Comparison of ENCODE assay signal across 9 cellular contexts in genomic region chr11:44727114-44727372, GRCh38. TPM values are rescaled to one million over a fixed set of nuclear protein-coding genes. Genes with fewer than 3 reads are reported as not detected.
DNase-seq lines count a peak whose midpoint lies in the region; ATAC-seq, FAIRE-seq and TF ChIP-seq lines count a peak whose summit lies in the region.
"Had no signal": no experiment of that assay in that cellular context is flagged by ENCODE, and none has a peak within 500 bp of the region (broad histone marks: within the 10 kb centered on the region; RNA-seq: fewer than 3 reads in every experiment).

No MANE protein-coding gene starts in this region.

- no peak overlapping the region for H3K4ac ChIP-seq in IMR-90 (ENCODE audit: low read depth, low read length)

- TF ChIP-seq CTCF in IMR-90 (conservative IDR thresholded peaks at IDR 0.05; ENCODE audit: low read depth, low read length) (no peak), endothelial cell of umbilical vein (IDR thresholded peaks at IDR 0.05; ENCODE audit: extremely low read depth in 1 of 2, insufficient read depth in 1 of 2, low read depth in 1 of 2, low read length in 2 of 2) (no peak), parathyroid adenoma (IDR thresholded peaks at IDR 0.05) (no peak)

- no peak for TF ChIP-seq POLR2A in IMR-90 (IDR thresholded peaks at IDR 0.05; ENCODE audit: low read depth, low read length)
- no peak for TF ChIP-seq POLR2A in endothelial cell of umbilical vein (IDR thresholded peaks at IDR 0.05; ENCODE audit: low read depth, low read length)

- POLR2A ChIA-PET in CD4-positive, alpha-beta memory T cell (lab: Charles Lee; ENCODE audit: partially characterized antibody): interaction anchor here (0.9 to 2.1 kb wide), 2 partner anchors 11 to 46 kb away, joined by 3 to 15 read pairs; no protein-coding TSS in a partner anchor
- POLR2A ChIA-PET in IMR-90 (lab: Charles Lee; ENCODE audit: unreplicated experiment): no interaction called here
- POLR2A ChIA-PET in endothelial cell of umbilical vein (lab: Charles Lee): no interaction called here

- no peak overlapping the region for H2BK15ac ChIP-seq in IMR-90 (ENCODE audit: low read depth, low read length)

- dilution Hi-C loops in IMR-90 (cut with HindIII; ENCODE audit: low sequenced_read_pairs, unreplicated experiment) (no loop called here), endothelial cell of umbilical vein (cut with MboI; ENCODE audit: extremely low pct_ligation_motif_present, low sequenced_read_pairs) (no loop called here)

- no peak overlapping the region for H2BK20ac ChIP-seq in IMR-90 (ENCODE audit: low read depth, low read length)

- no peaks in the 10 kb centered on the region for H3K27me3 Mint-ChIP-seq in CD4-positive, alpha-beta memory T cell

- no peak for FAIRE-seq in endothelial cell of umbilical vein (lab: Jason Lieb, UNC)

- DNase-seq in CD4-positive, alpha-beta memory T cell: peak in 3 of 5 donors; percentile 25 to 36 (median 30)
- DNase-seq in IMR-90: no peak
- DNase-seq in endothelial cell of umbilical vein (ENCODE audit: low read depth, low spot score): no peak
- no peak for DNase-seq in KG1 (lab: John Stamatoyannopoulos, UW)
- DNase-seq in GM19238 (ENCODE audit: insufficient read length, low spot score): no peak
- DNase-seq: NCI-H1436 treated with DMSO at 0.1 percent for 48 hours had no signal

- H3K4me1 Mint-ChIP-seq in CD4-positive, alpha-beta memory T cell: peaks cover 38 to 58% (median 50%) of the 10 kb centered on the region in 4 donors

- H2BK120ac ChIP-seq in IMR-90 (ENCODE audit: low read depth, low read length): no peak overlapping the region

- H3K9ac ChIP-seq in IMR-90 (ENCODE audit: low read depth, low read length) (no peak overlapping the region), endothelial cell of umbilical vein (replicated peaks; ENCODE audit: extremely low read depth, insufficient read depth, low read length) (peak overlapping the region; percentile 52), parathyroid adenoma (no peak overlapping the region)

- H2AK9ac ChIP-seq in IMR-90 (replicated peaks; ENCODE audit: low read depth, low read length, poor library complexity): no peak overlapping the region

- H3K4me1 ChIP-seq in CD4-positive, alpha-beta memory T cell (ENCODE audit: insufficient read depth, low read length): peaks cover 52% of the 10 kb centered on the region
- H3K4me1 ChIP-seq in IMR-90 (ENCODE audit: control insufficient read depth, insufficient read depth, low read length) (no peaks in the 10 kb centered on the region; the same call in 1 of the 2 replicates), endothelial cell of umbilical vein (ENCODE audit: control insufficient read depth, extremely low read depth, insufficient read depth, low read length) (peaks cover 35% of the 10 kb centered on the region), parathyroid adenoma (no peaks in the 10 kb centered on the region)

- in situ Hi-C loops in IMR-90 (cut with MboI; ENCODE audit: low sequenced_read_pairs): loop anchor here (5.0 kb wide), 2 partner anchors 50 to 165 kb away; no protein-coding TSS in a partner anchor

- H2AK5ac ChIP-seq in IMR-90 (ENCODE audit: low read depth, low read length): no peak overlapping the region

- TF ChIP-seq RAD21 in IMR-90 (IDR thresholded peaks at IDR 0.05; ENCODE audit: low read length): no peak

- H3K23ac ChIP-seq in IMR-90 (ENCODE audit: low read depth, low read length): no peak overlapping the region

- H3K36me3 Mint-ChIP-seq in CD4-positive, alpha-beta memory T cell: peaks cover 0 to 13% of the 10 kb centered on the region in 2 donors

- H3K79me1 ChIP-seq in IMR-90 (ENCODE audit: low read depth in 1 of 2, low read length in 2 of 2): no peaks in the 10 kb centered on the region

- H3K9me3 Mint-ChIP-seq in CD4-positive, alpha-beta memory T cell: peaks cover 0 to 2% (median 0%) of the 10 kb centered on the region in 8 donors

- no peak overlapping the region for H2BK5ac ChIP-seq in IMR-90 (ENCODE audit: low read depth, low read length, poor library complexity, severe bottlenecking)

- no peaks in the 10 kb centered on the region for H3K9me1 ChIP-seq in IMR-90 (ENCODE audit: insufficient read depth, low read length)
- H3K9me1 ChIP-seq in endothelial cell of umbilical vein (replicated peaks; ENCODE audit: control insufficient read depth, extremely low read depth, insufficient read depth, low read length): no peaks in the 10 kb centered on the region

- no peaks in the 10 kb centered on the region for H3K36me3 ChIP-seq in CD4-positive, alpha-beta memory T cell (ENCODE audit: insufficient read depth, low read length)
- H3K36me3 ChIP-seq in IMR-90 (ENCODE audit: control insufficient read depth, insufficient read depth, low read length) (no peaks in the 10 kb centered on the region), endothelial cell of umbilical vein (ENCODE audit: control insufficient read depth in 2 of 2, extremely low read depth in 1 of 2, insufficient read depth in 2 of 2, low read length in 2 of 2) (no peaks in the 10 kb centered on the region), parathyroid adenoma (ENCODE audit: control insufficient read depth, insufficient read depth, low read length) (no peaks in the 10 kb centered on the region)

- H2AFZ ChIP-seq in IMR-90 (replicated peaks; ENCODE audit: low read length, poor library complexity): peak overlapping the region; percentile 55
- H2AFZ ChIP-seq in endothelial cell of umbilical vein (ENCODE audit: low read depth, low read length): peak overlapping the region; percentile 85
- peak overlapping the region; percentile 58 for H2AFZ ChIP-seq in parathyroid adenoma

- no peak overlapping the region for H3K56ac ChIP-seq in IMR-90 (ENCODE audit: extremely low read depth, insufficient read depth, low read length)

- no peaks in the 10 kb centered on the region for H3K9me3 ChIP-seq in CD4-positive, alpha-beta memory T cell (ENCODE audit: control insufficient read depth in 1 of 2, low read length in 2 of 2)
- H3K9me3 ChIP-seq in IMR-90 (ENCODE audit: control insufficient read depth, insufficient read depth, low read length): no peaks in the 10 kb centered on the region
- H3K9me3 ChIP-seq in endothelial cell of umbilical vein (replicated peaks; ENCODE audit: control insufficient read depth, insufficient read depth, low read length): no peaks in the 10 kb centered on the region
- no peaks in the 10 kb centered on the region for H3K9me3 ChIP-seq in parathyroid adenoma (ENCODE audit: control insufficient read depth, low read length)

- no peak overlapping the region for H3K14ac ChIP-seq in IMR-90 (replicated peaks; ENCODE audit: low read depth, low read length)

- H3K79me2 ChIP-seq in endothelial cell of umbilical vein (ENCODE audit: control insufficient read depth, insufficient read depth, low read length) (no peaks in the 10 kb centered on the region), parathyroid adenoma (no peaks in the 10 kb centered on the region)

- peak overlapping the region in 1 of 2 donors; percentile 74 for H3K4me3 ChIP-seq in CD4-positive, alpha-beta memory T cell (ENCODE audit: low read length in 2 of 2)
- H3K4me3 ChIP-seq in IMR-90 (ENCODE audit: insufficient read depth, low read depth, low read length) (peak overlapping the region; percentile 45), endothelial cell of umbilical vein (replicated peaks in 1 of 3; ENCODE audit: insufficient read depth in 1 of 3, low read depth in 1 of 3, low read length in 3 of 3) (peak overlapping the region; percentile 51 to 73 (median 61)), parathyroid adenoma (ENCODE audit: low read depth, low read length) (peak overlapping the region; percentile 47)

- H4K91ac ChIP-seq in IMR-90 (ENCODE audit: insufficient read depth, low read depth, low read length): no peak overlapping the region

- no peaks in the 10 kb centered on the region for H4K20me1 ChIP-seq in IMR-90 (ENCODE audit: insufficient read depth, low read length)
- no peaks in the 10 kb centered on the region for H4K20me1 ChIP-seq in endothelial cell of umbilical vein (replicated peaks; ENCODE audit: control insufficient read depth, extremely low read depth, insufficient read depth, low read length)

- no peak overlapping the region for H4K5ac ChIP-seq in IMR-90 (ENCODE audit: low read depth, low read length)

- no peak overlapping the region for H4K8ac ChIP-seq in IMR-90 (ENCODE audit: low read depth in 2 of 2, low read length in 2 of 2)

- CTCF ChIA-PET in CD4-positive, alpha-beta memory T cell (lab: Charles Lee; ENCODE audit: partially characterized antibody): interaction anchor here (0.6 to 3.6 kb wide), 3 partner anchors 9 to 49 kb away, joined by 3 to 14 read pairs (median 4); no protein-coding TSS in a partner anchor
- CTCF ChIA-PET in IMR-90 (lab: Yijun Ruan, JAX): no interaction called here
- CTCF ChIA-PET in endothelial cell of umbilical vein (lab: Charles Lee): interaction anchor here (0.6 to 2.6 kb wide), 8 partner anchors 49 to 201 kb away, joined by 3 to 12 read pairs (median 4); no protein-coding TSS in a partner anchor

- H3K27me3 ChIP-seq in CD4-positive, alpha-beta memory T cell (ENCODE audit: insufficient read depth, low read length): no peaks in the 10 kb centered on the region
- H3K27me3 ChIP-seq in IMR-90 (ENCODE audit: control insufficient read depth, insufficient read depth, low read length): peaks cover 49% of the 10 kb centered on the region
- no peaks in the 10 kb centered on the region for H3K27me3 ChIP-seq in endothelial cell of umbilical vein (ENCODE audit: control insufficient read depth in 2 of 2, insufficient read depth in 2 of 2, low read length in 2 of 2)
- H3K27me3 ChIP-seq in parathyroid adenoma (ENCODE audit: control insufficient read depth, insufficient read depth, low read length): no peaks in the 10 kb centered on the region

- H3K18ac ChIP-seq in IMR-90 (ENCODE audit: low read depth, low read length): no peak overlapping the region

- H3K27ac ChIP-seq in CD4-positive, alpha-beta memory T cell (ENCODE audit: low read depth, low read length): peak overlapping the region; percentile 66
- H3K27ac ChIP-seq in IMR-90 (ENCODE audit: insufficient read depth, low read length) (no peak overlapping the region), endothelial cell of umbilical vein (ENCODE audit: insufficient read depth, low read depth, low read length) (no peak overlapping the region), parathyroid adenoma (no peak overlapping the region)

- intact Hi-C loops in CD4-positive, alpha-beta memory T cell (cut with micrococcal nuclease): loop anchor here (2.0 to 5.0 kb wide), 2 partner anchors 106 to 160 kb away; partner anchors contain the start of gene CD82
- intact Hi-C loops in IMR-90 (cut with micrococcal nuclease): loop anchor here (1.0 to 10.0 kb wide), 6 partner anchors 48 to 185 kb away; partner anchors contain the start of gene CD82
- intact Hi-C loops in endothelial cell of umbilical vein (cut with micrococcal nuclease): no loop called here

- no peak overlapping the region for H3K27ac Mint-ChIP-seq in CD4-positive, alpha-beta memory T cell

- ATAC-seq in IMR-90 (ENCODE audit: low read depth) (no peak), GM21381 (IDR thresholded peaks at IDR 0.05; ENCODE audit: unreplicated experiment) (no peak), HG03442 (IDR thresholded peaks at IDR 0.05; ENCODE audit: unreplicated experiment) (no peak)

- H3K4me2 ChIP-seq in IMR-90 (ENCODE audit: low read depth, low read length) (peak overlapping the region; percentile 80; the same call in 1 of the 2 replicates), endothelial cell of umbilical vein (ENCODE audit: insufficient read depth, low read length) (peak overlapping the region; percentile 39), parathyroid adenoma (ENCODE audit: low read length) (peak overlapping the region; percentile 71)

- H3K4me3 Mint-ChIP-seq in CD4-positive, alpha-beta memory T cell: peak overlapping the region in 1 of 8 donors; percentile 90

- WGBS in IMR-90 (ENCODE audit: extremely low coverage in 2 of 2, insufficient read length in 1 of 2), 2 experiments: 0% methylated on average over 18 of the region's 45 CpGs; no CpG with 5 or more reads in 1 of the 2 experiments

- no TSS peak for BruUV-seq in IMR-90 (replicated peaks; lab: Mats Ljungman, UMichigan)
- no TSS peak for BruUV-seq in endothelial cell of umbilical vein (replicated peaks; lab: Mats Ljungman, UMichigan)

RNA-seq across cellular contexts. Expression of gene TSPAN18, which starts 0.3 kb away (rescaled TPM):
- total RNA-seq in CD4-positive, alpha-beta memory T cell: 10 to 100 TPM; 17.1 to 19.3 TPM
- 10 to 100 TPM in 1 of 2 donors, 1 to 10 TPM in 1; 7.3 to 48.6 TPM for polyA plus RNA-seq in CD4-positive, alpha-beta memory T cell
- total RNA-seq in IMR-90 (2012; rRNA removed) (under 0.01 and 0.36 TPM in 2 replicates), endothelial cell of umbilical vein (65.3 and 118 TPM in 2 replicates)
- polyA plus RNA-seq in IMR-90 (2012; rRNA removed) (0.85 and 1.1 TPM in 2 replicates), endothelial cell of umbilical vein (32.0 and 32.2 TPM in 2 replicates)
- polyA plus RNA-seq in IMR-90 (2012; cell fraction: cytosol; rRNA removed): 0.77 and 1.4 TPM in 2 replicates
- 0.45 and 0.71 TPM in 2 replicates for polyA plus RNA-seq in IMR-90 (2012; cell fraction: nucleus; rRNA removed; ENCODE audit: low replicate concordance)
- 33.8 and 34.6 TPM in 2 replicates for polyA plus RNA-seq in endothelial cell of umbilical vein (2011; cell fraction: cytosol; rRNA removed)
- polyA plus RNA-seq in endothelial cell of umbilical vein (2011; cell fraction: nucleus; rRNA removed): 35.4 and 41.3 TPM in 2 replicates
- 47.4 and 77.2 TPM in 2 replicates for polyA plus RNA-seq in endothelial cell of umbilical vein (2012)
- polyA minus RNA-seq in endothelial cell of umbilical vein: 36.1 and 38.9 TPM in 2 replicates
- not detected for polyA minus RNA-seq in endothelial cell of umbilical vein (2011; cell fraction: cytosol; rRNA and poly(A)+ RNA removed)
- polyA minus RNA-seq in endothelial cell of umbilical vein (2011; cell fraction: nucleus; rRNA and poly(A)+ RNA removed): 37.1 and 37.9 TPM in 2 replicates

Comparison
In these comparisons a context has a peak if more than half of its experiments do, and no peak if none do; other contexts are left out.
1. DNase-seq: peak in CD4-positive, alpha-beta memory T cell (3 of 5); none in IMR-90 (single experiment), endothelial cell of umbilical vein (single experiment), KG1 (single experiment) and GM19238 (single experiment).
2. RNA of gene TSPAN18, which starts 0.3 kb away (total RNA-seq): 65.3 to 118 TPM in endothelial cell of umbilical vein and 17.1 to 19.3 TPM in CD4-positive, alpha-beta memory T cell; under 0.01 to 0.36 TPM in IMR-90; every median in the first group is over 10 times any median in the second.
3. Peak in every context shown above with its lines, with median percentiles within 50 percentile points of each other: H2AFZ ChIP-seq and H3K4me2 ChIP-seq.